Comparison of ENCODE assay signal across 8 cellular contexts in the genomic region with DNA sequence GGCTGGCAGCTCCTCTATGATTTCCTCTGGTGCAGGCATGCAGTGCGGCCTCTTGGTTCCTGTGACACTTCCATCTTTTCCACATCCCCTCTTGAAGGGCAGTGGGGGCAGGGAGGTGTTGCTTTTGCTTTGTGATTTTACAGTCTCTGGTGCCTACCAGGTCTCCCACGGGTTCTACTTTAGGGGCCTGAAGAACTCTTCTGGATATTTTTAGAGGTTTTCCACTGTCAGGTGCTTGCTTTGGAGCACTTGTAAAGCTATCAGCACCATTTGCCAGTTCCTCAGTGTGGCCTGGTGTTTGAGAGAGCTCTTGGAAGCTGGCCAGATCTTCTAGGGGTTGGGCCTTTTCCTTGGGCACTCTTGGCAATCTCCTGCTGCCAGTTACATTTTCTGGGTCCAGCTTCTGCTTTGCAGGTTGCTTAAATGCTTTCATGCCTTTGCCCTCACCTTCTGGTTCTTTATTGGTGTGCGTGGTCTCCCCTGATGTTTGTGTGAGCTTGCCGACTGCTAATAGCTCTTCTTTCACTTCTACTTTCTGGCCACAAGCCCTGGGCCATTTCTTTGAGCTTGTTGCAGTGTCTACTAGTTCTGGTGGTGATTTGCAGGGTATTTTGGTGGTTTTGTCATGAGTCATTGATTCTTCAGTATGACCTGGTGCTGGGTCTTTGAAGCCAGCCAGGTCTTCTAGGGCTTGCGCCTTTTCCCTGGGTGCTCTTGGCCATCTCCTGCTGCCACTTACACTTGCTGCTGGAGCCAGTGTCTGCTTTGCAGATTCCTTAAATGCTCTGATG. TPM values are rescaled to one million over a fixed set of nuclear protein-coding genes. Genes with fewer than 3 reads are reported as not detected.
A peak's percentile ranks its signal among the peaks of the same experiment; 100 is the strongest.
DNase-seq lines count a peak whose midpoint lies in the region; ATAC-seq and TF ChIP-seq lines count a peak whose summit lies in the region.

No MANE protein-coding gene starts in this region.

- H4K20me1 ChIP-seq in BLaER1 treated with 17β-estradiol and CSF1 and Interleukin-3, amounts not matched to agents 10 nM and 100 nM: 0 out of 22 replicates have a peak, but pooled peaks cover 0 to 7% (median 0%) of the 10 kb centered on the region in 11 experiments

- no peak for TF ChIP-seq CTCF in coronary artery (IDR thresholded peaks at IDR 0.05)

- POLR2A ChIA-PET in CD8-positive, alpha-beta memory T cell (lab: Charles Lee): no interaction called here

- DNase-seq in SKM-1 treated with dmso at 0.1 percent for 144 hours (lab: John Stamatoyannopoulos, UW; ENCODE audit: unreplicated experiment) (peak; percentile 30), pons (ENCODE audit: low spot score) (peak; percentile 38), NCI-H748 (lab: John Stamatoyannopoulos, UW; ENCODE audit: unreplicated experiment) (no peak), coronary artery (ENCODE audit: low spot score) (no peak)
- DNase-seq in CD8-positive, alpha-beta memory T cell: no peak

- H3K27me3 ChIP-seq in BLaER1 treated with 17β-estradiol and CSF1 and Interleukin-3, amounts not matched to agents 10 nM and 100 nM: no peaks in the 10 kb centered on the region; a peak in 1 of 22 replicates
- no peaks in the 10 kb centered on the region for H3K27me3 ChIP-seq in CD8-positive, alpha-beta memory T cell (ENCODE audit: insufficient read depth, low read length, poor library complexity, severe bottlenecking)

- H3K27ac ChIP-seq in BLaER1 treated with 17β-estradiol and CSF1 and Interleukin-3, amounts not matched to agents 10 nM and 100 nM: 0 out of 22 replicates have a peak overlapping the region, but pooled peaks of 1 of the 11 experiments have one; percentile 12
- no peak overlapping the region for H3K27ac ChIP-seq in coronary artery
- no peak overlapping the region for H3K27ac ChIP-seq in CD8-positive, alpha-beta memory T cell (ENCODE audit: low read depth, low read length)

- peak overlapping the region; percentile 45 to 77 (median 70) for H3K4me2 ChIP-seq in BLaER1 treated with 17β-estradiol and CSF1 and Interleukin-3, amounts not matched to agents 10 nM and 100 nM

- H3K4me3 Mint-ChIP-seq in CD8-positive, alpha-beta memory T cell: peak overlapping the region in 2 of 7 donors; percentile 55 to 75

- H3K36me3 Mint-ChIP-seq in CD8-positive, alpha-beta memory T cell: peaks cover 0 to 5% (median 0%) of the 10 kb centered on the region in 3 donors

- no peak overlapping the region for H3K9ac ChIP-seq in BLaER1 treated with 17β-estradiol and CSF1 and Interleukin-3, amounts not matched to agents 10 nM and 100 nM

- peak; percentile 94 for ATAC-seq in GM19043 (IDR thresholded peaks at IDR 0.05; ENCODE audit: low read depth, unreplicated experiment)
- peak; percentile 94 for ATAC-seq in HG03097 (IDR thresholded peaks at IDR 0.05; ENCODE audit: low FRiP score, unreplicated experiment)

- no peaks in the 10 kb centered on the region for H3K9me3 Mint-ChIP-seq in CD8-positive, alpha-beta memory T cell

- peaks cover 17 to 33% (median 21%) of the 10 kb centered on the region in 10 experiments for H3K4me1 ChIP-seq in BLaER1 treated with 17β-estradiol and CSF1 and Interleukin-3, amounts not matched to agents 10 nM and 100 nM
- H3K4me1 ChIP-seq in CD8-positive, alpha-beta memory T cell (ENCODE audit: insufficient read depth, low read length): no peaks in the 10 kb centered on the region

- CTCF ChIA-PET in CD8-positive, alpha-beta memory T cell (lab: Charles Lee): no interaction called here

- H3K4me1 Mint-ChIP-seq in CD8-positive, alpha-beta memory T cell: peaks cover 2 to 10% (median 7%) of the 10 kb centered on the region in 3 donors

- peak overlapping the region in 3 of 8 donors; percentile 4 to 48 (median 36) for H3K27ac Mint-ChIP-seq in CD8-positive, alpha-beta memory T cell

- no peak overlapping the region for H3K4me3 ChIP-seq in BLaER1 treated with 17β-estradiol and CSF1 and Interleukin-3, amounts not matched to agents 10 nM and 100 nM
- no peak overlapping the region for H3K4me3 ChIP-seq in coronary artery
- H3K4me3 ChIP-seq in CD8-positive, alpha-beta memory T cell (ENCODE audit: low read length): no peak overlapping the region

- H3K36me3 ChIP-seq in BLaER1 treated with 17β-estradiol and CSF1 and Interleukin-3, amounts not matched to agents 10 nM and 100 nM: no peaks in the 10 kb centered on the region
- H3K36me3 ChIP-seq in CD8-positive, alpha-beta memory T cell (ENCODE audit: insufficient read depth, low read length): no peaks in the 10 kb centered on the region

- no peaks in the 10 kb centered on the region for H3K9me3 ChIP-seq in BLaER1 treated with 17β-estradiol and CSF1 and Interleukin-3, amounts not matched to agents 10 nM and 100 nM (replicated peaks in 1 of 11)
- H3K9me3 ChIP-seq in CD8-positive, alpha-beta memory T cell (ENCODE audit: low read length): no peaks in the 10 kb centered on the region

- H3K27me3 Mint-ChIP-seq in CD8-positive, alpha-beta memory T cell: peaks cover 0 to 3% of the 10 kb centered on the region in 2 donors

RNA-seq across cellular contexts. Expression of a gene that starts 11.4 kb away (rescaled TPM):
- 1 to 10 TPM; 3.5 to 3.9 TPM for total RNA-seq in CD8-positive, alpha-beta memory T cell
- polyA plus RNA-seq in CD8-positive, alpha-beta memory T cell: 8.0 TPM

RNA-seq across cellular contexts. Expression of a gene that starts 16.9 kb away (rescaled TPM):
- total RNA-seq in CD8-positive, alpha-beta memory T cell: 1 to 10 TPM; 2.7 to 2.8 TPM
- polyA plus RNA-seq in CD8-positive, alpha-beta memory T cell: 1.3 TPM

Comparison
In these comparisons a context has a peak if more than half of its experiments do, and no peak if none do; other contexts are left out.
1. DNase-seq: peak in SKM-1 treated with dmso at 0.1 percent for 144 hours (single experiment) and pons (single experiment); none in NCI-H748 (single experiment), coronary artery (single experiment) and CD8-positive, alpha-beta memory T cell (0 of 5).